22 cellular contexts compared by ENCODE assay signal in the genomic region with DNA sequence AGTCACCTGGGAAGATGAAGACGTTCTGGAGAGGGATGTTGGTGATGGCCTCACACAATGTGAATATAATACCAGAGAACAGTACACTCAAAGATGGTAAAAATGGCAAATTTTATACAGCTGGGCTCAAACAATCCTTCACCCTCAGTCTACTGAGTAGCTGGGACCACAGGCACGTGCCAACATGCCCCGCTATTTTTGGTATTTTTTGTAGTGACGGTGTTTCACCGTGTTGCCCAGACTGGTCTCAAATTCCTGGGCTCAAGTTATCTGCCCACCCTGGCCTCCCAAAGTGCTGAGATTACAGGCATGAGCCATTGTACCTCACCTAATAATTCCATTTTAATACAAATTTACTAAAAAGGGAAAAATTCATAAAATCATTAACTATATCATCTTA.
DNase-seq lines count a peak whose midpoint lies in the region; ATAC-seq, FAIRE-seq and TF ChIP-seq lines count a peak whose summit lies in the region.
"Had no signal": no experiment of that assay in that cellular context is flagged by ENCODE, and none has a peak within 500 bp of the region (broad histone marks: within the 10 kb centered on the region; RNA-seq: fewer than 3 reads in every experiment).

No MANE protein-coding gene starts in this region.

- H3K9ac ChIP-seq in mesenchymal stem cell (ENCODE audit: low read length) = no peak overlapping the region
- H3K9ac ChIP-seq: BLaER1 treated with 17β-estradiol and CSF1 and Interleukin-3, amounts not matched to agents 10 nM and 100 nM had no signal

- H3K27ac ChIP-seq in RWPE2 (ENCODE audit: poor library complexity, severe bottlenecking) (peak overlapping the region; percentile 28), epithelial cell of prostate (peak overlapping the region; percentile 56), mesenchymal stem cell (ENCODE audit: low read length, poor library complexity, severe bottlenecking) (peak overlapping the region; percentile 43)
- H3K27ac ChIP-seq: 22Rv1; A549; BLaER1 treated with 17β-estradiol and CSF1 and Interleukin-3, amounts not matched to agents 10 nM and 100 nM; C4-2B had no signal

- H2BK15ac ChIP-seq in mesenchymal stem cell (ENCODE audit: low read depth, poor library complexity, severe bottlenecking) = no peak overlapping the region

- no peak overlapping the region for H2AFZ ChIP-seq in mesenchymal stem cell (ENCODE audit: low read depth, low read length)

- H4K8ac ChIP-seq in mesenchymal stem cell (ENCODE audit: low read length) = no peak overlapping the region

- peak; percentile 57 for ATAC-seq in RWPE2 (ENCODE audit: low read depth)
- no peak for ATAC-seq in left colon
- ATAC-seq: A549; CD8-positive, alpha-beta T cell had no signal

- H3K4me1 ChIP-seq in RWPE2 (ENCODE audit: insufficient read depth, poor library complexity, severe bottlenecking) = peaks cover 27% of the 10 kb centered on the region
- H3K4me1 ChIP-seq in mesenchymal stem cell (ENCODE audit: control insufficient read depth, insufficient read depth, low read depth, low read length) = peaks cover 1% of the 10 kb centered on the region
- H3K4me1 ChIP-seq: A549; BLaER1 treated with 17β-estradiol and CSF1 and Interleukin-3, amounts not matched to agents 10 nM and 100 nM; Caco-2 had no signal

- no peaks in the 10 kb centered on the region for H3K9me3 ChIP-seq in RWPE2 (ENCODE audit: severe bottlenecking)
- H3K9me3 ChIP-seq in mesenchymal stem cell (ENCODE audit: control insufficient read depth, low read length) = no peaks in the 10 kb centered on the region
- H3K9me3 ChIP-seq: A549; BLaER1 treated with 17β-estradiol and CSF1 and Interleukin-3, amounts not matched to agents 10 nM and 100 nM; Caco-2 had no signal

- WGBS in mesenchymal stem cell = 91% methylated on average over 4 of the region's 5 CpGs

- intact Hi-C loops in left colon (cut with DNase I, micrococcal nuclease) = no loop called here

- H2BK120ac ChIP-seq in mesenchymal stem cell (ENCODE audit: low read depth, low read length) = no peak overlapping the region

- H2BK5ac ChIP-seq in mesenchymal stem cell (ENCODE audit: low read depth, low read length, poor library complexity, severe bottlenecking) = no peak overlapping the region

- H3K18ac ChIP-seq in mesenchymal stem cell (ENCODE audit: low read depth in 1 of 2, low read length in 2 of 2) = no peak overlapping the region

- TF ChIP-seq POLR2A in erythroblast (IDR thresholded peaks at IDR 0.05; ENCODE audit: low read length) = no peak

- no peak overlapping the region for H4K91ac ChIP-seq in mesenchymal stem cell (ENCODE audit: low read length)

- FAIRE-seq in bronchial epithelial cell (lab: Jason Lieb, UNC) = no peak
- FAIRE-seq: A549, D721Med, G401.6, GM12891, GM19239 had no signal

- H3K14ac ChIP-seq in mesenchymal stem cell (ENCODE audit: low read length in 2 of 2) = no peak overlapping the region

- H3K36me3 ChIP-seq in RWPE2 (ENCODE audit: low read depth) (peaks cover 4% of the 10 kb centered on the region; the same call in 1 of the 2 replicates), bronchial epithelial cell (ENCODE audit: control insufficient read depth, insufficient read depth, low read length) (no peaks in the 10 kb centered on the region), mesenchymal stem cell (ENCODE audit: control insufficient read depth in 1 of 2, insufficient read depth in 2 of 2, low read depth in 1 of 2, low read length in 2 of 2) (no peaks in the 10 kb centered on the region)
- H3K36me3 ChIP-seq: BLaER1 treated with 17β-estradiol and CSF1 and Interleukin-3, amounts not matched to agents 10 nM and 100 nM had no signal

- H3K79me1 ChIP-seq in mesenchymal stem cell (replicated peaks; ENCODE audit: low read length, poor library complexity, severe bottlenecking) = no peaks in the 10 kb centered on the region

- H2AK5ac ChIP-seq in mesenchymal stem cell (ENCODE audit: low read length, severe bottlenecking) = no peak overlapping the region

- DNase-seq in RWPE2 (ENCODE audit: low spot score) (no peak), bronchial epithelial cell (ENCODE audit: low read depth) (peak; percentile 54), epithelial cell of prostate (ENCODE audit: low read depth, low spot score) (no peak), mesenchymal stem cell (no peak), left colon (no peak), NCI-H2227 treated with DMSO at 0.1 percent for 48 hours (lab: John Stamatoyannopoulos, UW) (no peak), erythroblast (lab: John Stamatoyannopoulos, UW) (no peak)
- DNase-seq: AML-193; Caco-2; Calu3; CD4-positive, alpha-beta T cell; CD8-positive, alpha-beta T cell; DMS79 treated with DMSO at 0.1 percent for 48 hours; GF-D8 had no signal

- H3K4me2 ChIP-seq in mesenchymal stem cell (ENCODE audit: low read length, poor library complexity, severe bottlenecking) = no peak overlapping the region
- H3K4me2 ChIP-seq: A549; BLaER1 treated with 17β-estradiol and CSF1 and Interleukin-3, amounts not matched to agents 10 nM and 100 nM had no signal

- TF ChIP-seq CTCF in RWPE2 (IDR thresholded peaks at IDR 0.05; ENCODE audit: poor library complexity, severe bottlenecking) (no peak), bronchial epithelial cell (IDR thresholded peaks at IDR 0.05; ENCODE audit: insufficient read depth, low read length, severe bottlenecking) (no peak)

- no peak overlapping the region for H3K23ac ChIP-seq in mesenchymal stem cell (ENCODE audit: low read length in 2 of 2)

- H3K4me3 ChIP-seq in RWPE2 (ENCODE audit: severe bottlenecking) = no peak overlapping the region
- no peak overlapping the region for H3K4me3 ChIP-seq in bronchial epithelial cell (ENCODE audit: low read depth, low read length)
- no peak overlapping the region for H3K4me3 ChIP-seq in mesenchymal stem cell (ENCODE audit: insufficient read depth in 1 of 2, low read depth in 1 of 2, low read length in 2 of 2)
- H3K4me3 ChIP-seq: A549; BLaER1 treated with 17β-estradiol and CSF1 and Interleukin-3, amounts not matched to agents 10 nM and 100 nM had no signal

- H3K4ac ChIP-seq in mesenchymal stem cell (ENCODE audit: low read depth in 1 of 2, low read length in 2 of 2) = no peak overlapping the region

- H2BK12ac ChIP-seq in mesenchymal stem cell (ENCODE audit: low read length in 2 of 2) = no peak overlapping the region

- H3K27me3 ChIP-seq in RWPE2 (ENCODE audit: insufficient read depth, poor library complexity, severe bottlenecking) (no peaks in the 10 kb centered on the region), bronchial epithelial cell (ENCODE audit: control insufficient read depth, insufficient read depth, low read length) (no peaks in the 10 kb centered on the region), mesenchymal stem cell (ENCODE audit: control insufficient read depth in 1 of 2, insufficient read depth in 1 of 2, low read length in 2 of 2) (no peaks in the 10 kb centered on the region)
- H3K27me3 ChIP-seq: BLaER1 treated with 17β-estradiol and CSF1 and Interleukin-3, amounts not matched to agents 10 nM and 100 nM had no signal
